In the genomic region with DNA sequence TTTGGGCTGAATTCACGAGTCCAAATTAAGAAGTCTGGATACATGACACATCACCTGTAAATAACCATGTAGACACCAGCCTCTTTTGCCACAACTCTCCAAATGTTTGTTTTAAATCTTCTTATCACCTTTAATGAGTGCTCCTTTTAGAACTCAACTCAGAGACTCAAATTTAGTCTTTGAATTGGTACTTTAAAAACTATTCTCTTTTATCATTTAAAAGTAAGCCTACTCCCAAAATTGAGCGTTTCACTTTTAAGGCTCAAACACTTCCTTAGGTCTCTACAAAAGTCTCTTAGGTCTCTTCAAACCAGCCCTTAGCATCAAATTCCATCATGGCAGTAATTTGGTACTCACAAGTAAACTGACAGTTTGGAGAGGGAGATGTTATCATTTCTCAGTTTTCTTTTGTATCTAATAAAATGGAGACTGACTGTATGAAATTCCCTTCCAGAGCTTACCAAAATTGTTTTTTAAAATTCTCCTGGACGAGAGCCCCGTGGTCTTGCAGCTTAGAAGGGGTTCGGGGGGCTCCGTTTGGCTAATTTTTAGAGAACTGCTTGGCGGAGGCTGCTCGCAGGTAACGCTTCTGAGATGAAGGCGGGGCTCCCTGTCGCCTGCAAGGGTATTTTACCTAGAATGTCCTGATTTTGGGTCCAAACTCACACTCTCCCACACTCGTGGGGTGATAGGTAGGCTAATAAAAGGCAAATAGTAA, we compare ENCODE assay signal across 1 cellular context.
TF ChIP-seq lines count a peak whose summit lies in the region.

No MANE protein-coding gene starts in this region.

TF ChIP-seq in WTC11, 78 proteins besides CTCF, POLR2A, EP300 and RAD21 (continued from another document):
- TF ChIP-seq MLX (CRISPR knock-in tag; IDR thresholded peaks at IDR 0.05) (no peak), JUN (CRISPR knock-in tag; IDR thresholded peaks at IDR 0.05) (no peak), EMX1 (CRISPR knock-in tag; IDR thresholded peaks at IDR 0.05) (no peak), FOXP1 (CRISPR knock-in tag; IDR thresholded peaks at IDR 0.05; ENCODE audit: borderline replicate concordance) (no peak), ZNF263 (CRISPR knock-in tag; IDR thresholded peaks at IDR 0.05; ENCODE audit: low read depth) (no peak), SMAD3 (CRISPR knock-in tag; IDR thresholded peaks at IDR 0.05; ENCODE audit: borderline replicate concordance) (no peak), GTF2I (CRISPR knock-in tag; conservative IDR thresholded peaks at IDR 0.05) (no peak)
- TF ChIP-seq, protein P1, sequence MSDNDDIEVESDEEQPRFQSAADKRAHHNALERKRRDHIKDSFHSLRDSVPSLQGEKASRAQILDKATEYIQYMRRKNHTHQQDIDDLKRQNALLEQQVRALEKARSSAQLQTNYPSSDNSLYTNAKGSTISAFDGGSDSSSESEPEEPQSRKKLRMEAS (CRISPR knock-in tag; IDR thresholded peaks at IDR 0.05) = no peak
- TF ChIP-seq, protein P2, sequence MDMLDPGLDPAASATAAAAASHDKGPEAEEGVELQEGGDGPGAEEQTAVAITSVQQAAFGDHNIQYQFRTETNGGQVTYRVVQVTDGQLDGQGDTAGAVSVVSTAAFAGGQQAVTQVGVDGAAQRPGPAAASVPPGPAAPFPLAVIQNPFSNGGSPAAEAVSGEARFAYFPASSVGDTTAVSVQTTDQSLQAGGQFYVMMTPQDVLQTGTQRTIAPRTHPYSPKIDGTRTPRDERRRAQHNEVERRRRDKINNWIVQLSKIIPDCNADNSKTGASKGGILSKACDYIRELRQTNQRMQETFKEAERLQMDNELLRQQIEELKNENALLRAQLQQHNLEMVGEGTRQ (CRISPR knock-in tag; IDR thresholded peaks at IDR 0.05) = no peak
